ENCODE assay signal across 8 cellular contexts in the genomic region with DNA sequence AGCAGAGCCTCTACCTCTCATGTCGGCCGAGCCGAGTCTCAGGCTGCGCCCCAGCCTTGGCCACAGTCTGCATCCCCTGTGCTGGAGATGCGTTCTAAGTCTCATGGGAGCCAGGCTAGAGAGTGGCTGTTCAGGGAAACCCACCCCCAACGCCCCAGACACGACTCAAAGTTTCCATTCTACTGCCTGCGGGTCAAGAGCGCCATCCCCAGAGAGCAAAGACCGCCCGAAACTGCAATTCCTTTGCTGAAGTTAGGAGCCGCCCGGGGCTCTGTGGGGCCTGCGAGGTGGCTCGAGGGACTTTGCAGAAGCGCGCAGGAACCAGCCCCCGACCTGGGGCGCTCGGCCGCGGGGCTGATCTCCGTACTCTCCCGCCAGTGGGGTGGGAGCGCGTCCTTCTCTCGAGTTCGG. TPM values are rescaled to one million over a fixed set of nuclear protein-coding genes. Genes with fewer than 3 reads are reported as not detected.
A peak's percentile ranks its signal among the peaks of the same experiment; 100 is the strongest.
DNase-seq lines count a peak whose midpoint lies in the region; ATAC-seq and TF ChIP-seq lines count a peak whose summit lies in the region.

No MANE protein-coding gene starts in this region.

- no peaks in the 10 kb centered on the region for H3K9me3 Mint-ChIP-seq in activated T-cell treated with anti-CD3 and anti-CD28 coated beads, Interleukin-2, amount 50 U/mL, for 4 hours
- no peaks in the 10 kb centered on the region for H3K9me3 Mint-ChIP-seq in WTC11

- H3K4me1 Mint-ChIP-seq in activated T-cell treated with anti-CD3 and anti-CD28 coated beads, Interleukin-2, amount 50 U/mL, for 4 hours (ENCODE audit: low read depth) = peaks cover 16% of the 10 kb centered on the region
- H3K4me1 Mint-ChIP-seq in WTC11 = peaks cover 8% of the 10 kb centered on the region

- CTCF ChIA-PET in WTC11 (lab: Charles Lee) = interaction anchor here (0.6 to 2.8 kb wide), 7 partner anchors 8 to 102 kb away, joined by 3 to 25 read pairs (median 7); partner anchors contain the start of gene AIFM1

- POLR2A ChIA-PET in WTC11 (lab: Charles Lee) = interaction anchor here (0.7 to 1.3 kb wide), 3 partner anchors 8 to 45 kb away, joined by 3 to 4 read pairs (median 3); partner anchors contain the start of gene AIFM1

- no peaks in the 10 kb centered on the region for H3K36me3 ChIP-seq in hepatocyte (replicated peaks; ENCODE audit: insufficient read depth, low read depth)

- H3K27me3 Mint-ChIP-seq in activated T-cell treated with anti-CD3 and anti-CD28 coated beads, Interleukin-2, amount 50 U/mL, for 4 hours (ENCODE audit: low read depth) = no peaks in the 10 kb centered on the region
- H3K27me3 Mint-ChIP-seq in WTC11 (ENCODE audit: low read depth) = peaks cover 25% of the 10 kb centered on the region

- no peaks in the 10 kb centered on the region for H3K9me2 ChIP-seq in hepatocyte (replicated peaks; ENCODE audit: insufficient read depth)

- H3K79me2 ChIP-seq in hepatocyte = no peaks in the 10 kb centered on the region

- H3K4me2 ChIP-seq in hepatocyte = peak overlapping the region; percentile 73

- peak overlapping the region; percentile 83 for H3K27ac ChIP-seq in hepatocyte

- peak overlapping the region; percentile 71 for H3K4me3 Mint-ChIP-seq in activated T-cell treated with anti-CD3 and anti-CD28 coated beads, Interleukin-2, amount 50 U/mL, for 4 hours
- peak overlapping the region; percentile 61 for H3K4me3 Mint-ChIP-seq in WTC11

- no peak overlapping the region for H3K27ac Mint-ChIP-seq in WTC11

- WGBS in hepatocyte (ENCODE audit: low lambda C conversion rate, missing lambda C conversion rate) = 53% methylated on average over 26 of the region's 28 CpGs

- H3K4me1 ChIP-seq in hepatocyte (ENCODE audit: insufficient read depth) = peaks cover 8% of the 10 kb centered on the region

- H3K27me3 ChIP-seq in hepatocyte = no peaks in the 10 kb centered on the region

- TF ChIP-seq CTCF in WTC11 (IDR thresholded peaks at IDR 0.05) (no peak), hepatocyte (IDR thresholded peaks at IDR 0.05; ENCODE audit: poor library complexity) (no peak)

- H3K36me3 Mint-ChIP-seq in activated T-cell treated with anti-CD3 and anti-CD28 coated beads, Interleukin-2, amount 50 U/mL, for 4 hours (ENCODE audit: insufficient read depth) = no peaks in the 10 kb centered on the region
- no peaks in the 10 kb centered on the region for H3K36me3 Mint-ChIP-seq in WTC11

- no peak overlapping the region for H3K4me3 ChIP-seq in hepatocyte

- peak; percentile 28 to 39 for ATAC-seq in activated T-cell treated with anti-CD3 and anti-CD28 coated beads, Interleukin-2, amount 50 U/mL, for 4 hours
- peak; percentile 28 for ATAC-seq in HG02943 (IDR thresholded peaks at IDR 0.05; ENCODE audit: low read depth, unreplicated experiment)
- peak; percentile 72 for ATAC-seq in WTC11
- ATAC-seq in GM19324 (IDR thresholded peaks at IDR 0.05; ENCODE audit: low FRiP score, unreplicated experiment) = no peak

- DNase-seq in activated T-cell treated with anti-CD3 and anti-CD28 coated beads, Interleukin-2, amount 50 U/mL, for 4 hours = peak; percentile 18
- DNase-seq in activated T-cell treated with anti-CD3 and anti-CD28 coated beads for 4 hours = no peak
- peak; percentile 46 for DNase-seq in WTC11 (ENCODE audit: low spot score)
- peak; percentile 53 for DNase-seq in hepatocyte (ENCODE audit: low spot score)
- peak; percentile 45 for DNase-seq in stimulated activated CD8-positive, alpha-beta memory T cell treated with anti-CD3 and anti-CD28 coated beads, Interleukin-4, amount 100 ng/mL, for 48 hours
- no peak for DNase-seq in NCI-H69 (lab: John Stamatoyannopoulos, UW)

- no peaks in the 10 kb centered on the region for H4K20me1 ChIP-seq in hepatocyte (ENCODE audit: insufficient read depth, poor library complexity, severe bottlenecking)

- H2AFZ ChIP-seq in hepatocyte = no peak overlapping the region

- no peaks in the 10 kb centered on the region for H3K9me3 ChIP-seq in hepatocyte (ENCODE audit: low read depth)

TF ChIP-seq in WTC11, 78 proteins besides CTCF, POLR2A, EP300 and RAD21:
- TF ChIP-seq MLX (CRISPR knock-in tag; IDR thresholded peaks at IDR 0.05) (no peak), ZNF219 (CRISPR knock-in tag; IDR thresholded peaks at IDR 0.05; ENCODE audit: borderline replicate concordance) (no peak), JUN (CRISPR knock-in tag; IDR thresholded peaks at IDR 0.05) (no peak), ZNF423 (CRISPR knock-in tag; IDR thresholded peaks at IDR 0.05) (no peak), ZBTB21 (CRISPR knock-in tag; IDR thresholded peaks at IDR 0.05; ENCODE audit: borderline replicate concordance) (no peak), SOX15 (CRISPR knock-in tag; IDR thresholded peaks at IDR 0.05) (no peak), FOXP1 (CRISPR knock-in tag; IDR thresholded peaks at IDR 0.05; ENCODE audit: borderline replicate concordance) (no peak)
- TF ChIP-seq, protein P1, sequence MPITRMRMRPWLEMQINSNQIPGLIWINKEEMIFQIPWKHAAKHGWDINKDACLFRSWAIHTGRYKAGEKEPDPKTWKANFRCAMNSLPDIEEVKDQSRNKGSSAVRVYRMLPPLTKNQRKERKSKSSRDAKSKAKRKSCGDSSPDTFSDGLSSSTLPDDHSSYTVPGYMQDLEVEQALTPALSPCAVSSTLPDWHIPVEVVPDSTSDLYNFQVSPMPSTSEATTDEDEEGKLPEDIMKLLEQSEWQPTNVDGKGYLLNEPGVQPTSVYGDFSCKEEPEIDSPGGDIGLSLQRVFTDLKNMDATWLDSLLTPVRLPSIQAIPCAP (CRISPR knock-in tag; IDR thresholded peaks at IDR 0.05) = no peak

RNA-seq across cellular contexts. Expression of gene ELF4, which starts 10.0 kb away (rescaled TPM):
- total RNA-seq in activated T-cell treated with anti-CD3 and anti-CD28 coated beads, Interleukin-2, amount 50 U/mL, for 4 hours = 10 to 100 TPM; 22.7 to 26.5 (median 23.0) TPM
- total RNA-seq in WTC11 (2021) (1.7 to 1.9 TPM (median 1.9 TPM) in 3 replicates), hepatocyte (19.9 and 21.1 TPM in 2 replicates)
- polyA plus RNA-seq in hepatocyte = 13.6 and 18.9 TPM in 2 replicates

RNA-seq across cellular contexts. Expression of gene AIFM1, which starts 45.3 kb away (rescaled TPM):
- total RNA-seq in activated T-cell treated with anti-CD3 and anti-CD28 coated beads, Interleukin-2, amount 50 U/mL, for 4 hours = 10 to 100 TPM; 45.2 to 54.5 (median 51.9) TPM
- total RNA-seq in WTC11 (2021) (53.5 to 55.9 TPM (median 55.0 TPM) in 3 replicates), hepatocyte (54.9 and 60.0 TPM in 2 replicates)
- 65.2 and 70.8 TPM in 2 replicates for polyA plus RNA-seq in hepatocyte

RNA-seq across cellular contexts. Expression of gene RAB33A, which starts 51.4 kb away (rescaled TPM):
- 10 to 100 TPM; 10.6 to 13.6 (median 11.0) TPM for total RNA-seq in activated T-cell treated with anti-CD3 and anti-CD28 coated beads, Interleukin-2, amount 50 U/mL, for 4 hours
- total RNA-seq in WTC11 (2021) = 2.1 to 3.1 TPM (median 3.0 TPM) in 3 replicates
- 2.8 and 3.0 TPM in 2 replicates for total RNA-seq in hepatocyte
- polyA plus RNA-seq in hepatocyte = 7.7 and 11.2 TPM in 2 replicates

Comparison
In these comparisons a context has a peak if more than half of its experiments do, and no peak if none do; other contexts are left out.
1. DNase-seq: peak in activated T-cell treated with anti-CD3 and anti-CD28 coated beads, Interleukin-2, amount 50 U/mL, for 4 hours (single experiment), WTC11 (single experiment), hepatocyte (single experiment) and stimulated activated CD8-positive, alpha-beta memory T cell treated with anti-CD3 and anti-CD28 coated beads, Interleukin-4, amount 100 ng/mL, for 48 hours (single experiment); none in activated T-cell treated with anti-CD3 and anti-CD28 coated beads for 4 hours (single experiment) and NCI-H69 (single experiment).